In genomic region chr6:34658605-34659218, GRCh38 we compare ENCODE assay signal across 1 cellular context.
TF ChIP-seq lines count a peak whose summit lies in the region.

No MANE protein-coding gene starts in this region.

TF ChIP-seq in SK-N-SH, 30 proteins besides CTCF, POLR2A, EP300 and RAD21 (continued from another document):
- TF ChIP-seq EZH2phosphoT487 (IDR thresholded peaks at IDR 0.05; ENCODE audit: borderline replicate concordance, low read depth) (no peak), TAF1 (IDR thresholded peaks at IDR 0.05; ENCODE audit: borderline replicate concordance, low read depth, low read length) (no peak), RXRA (IDR thresholded peaks at IDR 0.05; ENCODE audit: borderline replicate concordance, low read depth) (no peak), SMC3 (IDR thresholded peaks at IDR 0.05; ENCODE audit: low read depth, low read length) (no peak), RFX5 (IDR thresholded peaks at IDR 0.05; ENCODE audit: low read length) (no peak), SIN3A (IDR thresholded peaks at IDR 0.05; ENCODE audit: borderline replicate concordance, low read depth, low read length) (no peak), JUND (IDR thresholded peaks at IDR 0.05) (no peak), GABPA (IDR thresholded peaks at IDR 0.05; ENCODE audit: low read depth) (no peak)
- TF ChIP-seq, protein P1, sequence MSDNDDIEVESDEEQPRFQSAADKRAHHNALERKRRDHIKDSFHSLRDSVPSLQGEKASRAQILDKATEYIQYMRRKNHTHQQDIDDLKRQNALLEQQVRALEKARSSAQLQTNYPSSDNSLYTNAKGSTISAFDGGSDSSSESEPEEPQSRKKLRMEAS (IDR thresholded peaks at IDR 0.05; ENCODE audit: low read depth): no peak
